In genomic region chr5:28737682-28738081, GRCh38 we compare ENCODE assay signal across 21 cellular contexts.
DNase-seq lines count a peak whose midpoint lies in the region; ATAC-seq, FAIRE-seq and TF ChIP-seq lines count a peak whose summit lies in the region.
"Had no signal": no experiment of that assay in that cellular context is flagged by ENCODE, and none has a peak within 500 bp of the region (broad histone marks: within the 10 kb centered on the region; RNA-seq: fewer than 3 reads in every experiment).

No MANE protein-coding gene starts in this region.

- TF ChIP-seq CTCF in PC-3 (conservative IDR thresholded peaks at IDR 0.05; ENCODE audit: low read depth, low read length) (no peak), K562 (IDR thresholded peaks at IDR 0.05 in 2 of 3, conservative IDR thresholded peaks at IDR 0.05 in 1 of 3; ENCODE audit: insufficient read depth in 2 of 3, low read depth in 1 of 3, low read length in 3 of 3) (no peak)

- peak; percentile 42 to 71 for DNase-seq in NCI-H526 (lab: John Stamatoyannopoulos, UW)
- peak; percentile 35 for DNase-seq in PC-3
- no peak for DNase-seq in K562 (ENCODE audit: extremely low read depth in 1 of 4, low spot score in 3 of 4)
- DNase-seq in Ammon's horn (ENCODE audit: low spot score), result no peak
- no peak for DNase-seq in HuH-7.5 (ENCODE audit: low spot score)
- DNase-seq in D341Med (ENCODE audit: low spot score), result no peak
- DNase-seq: Caco-2; CD4-positive, CD25-positive, alpha-beta regulatory T cell; CD8-positive, alpha-beta T cell; DMS 273 treated with DMSO at 0.1 percent for 48 hours; DMS53; DMS79 treated with DMSO at 0.1 percent for 48 hours; GF-D8; H9 had no signal

- H3K27ac ChIP-seq in PC-3 (ENCODE audit: low read length) (no peak overlapping the region), K562 (ENCODE audit: extremely low read depth, low read depth, low read length) (no peak overlapping the region)
- H3K27ac ChIP-seq: BLaER1, C4-2B had no signal

- BruUV-seq in PC-3 (replicated peaks; lab: Mats Ljungman, UMichigan) (no TSS peak), K562 (replicated peaks; lab: Mats Ljungman, UMichigan) (no TSS peak)

- H3K4me3 ChIP-seq in PC-3 (ENCODE audit: low read length), result no peak overlapping the region
- no peak overlapping the region for H3K4me3 ChIP-seq in K562
- H3K4me3 ChIP-seq: BLaER1, GM23338 had no signal

- H3K9me2 ChIP-seq in PC-3 (replicated peaks; ENCODE audit: low read length), result no peaks in the 10 kb centered on the region

- no peaks in the 10 kb centered on the region for H3F3A ChIP-seq in PC-3 (ENCODE audit: low read length, unreplicated experiment)

- H2AFZ ChIP-seq in PC-3 (ENCODE audit: low read length) (no peak overlapping the region), K562 (ENCODE audit: low read depth, low read length) (no peak overlapping the region)
- H2AFZ ChIP-seq: GM23338 had no signal

- H3K9ac ChIP-seq in PC-3 (ENCODE audit: low read length) (no peak overlapping the region), K562 (ENCODE audit: insufficient read depth in 1 of 2, low read depth in 2 of 2, low read length in 2 of 2) (no peak overlapping the region)
- H3K9ac ChIP-seq: BLaER1 had no signal

- in situ Hi-C loops in K562 (cut with MboI), result no loop called here

- POLR2A ChIA-PET in PC-3 (lab: Charles Lee; ENCODE audit: unreplicated experiment), result no interaction called here
- POLR2A ChIA-PET in K562 (lab: Yijun Ruan, JAX), result no interaction called here

- WGBS in K562 (ENCODE audit: insufficient coverage, low coverage, missing lambda C conversion rate), result 9% methylated on average over 2 of the region's 2 CpGs

- CTCF ChIA-PET in PC-3 (lab: Charles Lee) (no interaction called here), K562 (lab: Yijun Ruan, JAX; ENCODE audit: low intra/inter-chr PET ratio) (no interaction called here)

- no peak for TF ChIP-seq POLR2A in K562 (conservative IDR thresholded peaks at IDR 0.05)

- H3K79me2 ChIP-seq in PC-3 (ENCODE audit: low read length), result no peaks in the 10 kb centered on the region
- no peaks in the 10 kb centered on the region for H3K79me2 ChIP-seq in K562 (ENCODE audit: control insufficient read depth, insufficient read depth, low read length)

- H4K20me1 ChIP-seq in PC-3 (ENCODE audit: low read length), result no peaks in the 10 kb centered on the region
- no peaks in the 10 kb centered on the region for H4K20me1 ChIP-seq in K562 (replicated peaks; ENCODE audit: control insufficient read depth, insufficient read depth, low read length)
- H4K20me1 ChIP-seq: BLaER1 had no signal

- H3K4me2 ChIP-seq in PC-3 (ENCODE audit: low read length) (no peak overlapping the region), K562 (ENCODE audit: insufficient read depth, low read length) (no peak overlapping the region)
- H3K4me2 ChIP-seq: BLaER1, GM23338 had no signal

- peaks cover 24% of the 10 kb centered on the region for H3K4me1 ChIP-seq in PC-3 (ENCODE audit: insufficient read depth, low read length)
- H3K4me1 ChIP-seq in K562 (replicated peaks in 1 of 2; ENCODE audit: control insufficient read depth in 2 of 2, insufficient read depth in 2 of 2, low read length in 2 of 2), result no peaks in the 10 kb centered on the region
- H3K4me1 ChIP-seq: BLaER1, Caco-2 had no signal

- no peaks in the 10 kb centered on the region for H3K27me3 ChIP-seq in PC-3 (ENCODE audit: low read length)
- no peaks in the 10 kb centered on the region for H3K27me3 ChIP-seq in K562 (ENCODE audit: control insufficient read depth in 2 of 2, insufficient read depth in 2 of 2, low read length in 2 of 2)
- H3K27me3 ChIP-seq: BLaER1 had no signal

- no peak for TF ChIP-seq EP300 in K562 (IDR thresholded peaks at IDR 0.05; ENCODE audit: low read length)

- ATAC-seq in PC-3, result peak; percentile 59
- no peak for ATAC-seq in K562
- ATAC-seq: CD8-positive, alpha-beta T cell; GM23338; HCT116 had no signal

- intact Hi-C loops in PC-3 (cut with micrococcal nuclease), result no loop called here
- intact Hi-C loops in K562 (cut with micrococcal nuclease), result no loop called here

- peak; percentile 15 for FAIRE-seq in K562 (lab: Jason Lieb, UNC)
- FAIRE-seq: D721Med, GM12891, GM18507 had no signal

- H3K9me3 ChIP-seq in PC-3 (ENCODE audit: low read length), result no peaks in the 10 kb centered on the region
- H3K9me3 ChIP-seq in K562 (replicated peaks; ENCODE audit: control insufficient read depth, insufficient read depth, low read depth, low read length), result no peaks in the 10 kb centered on the region
- H3K9me3 ChIP-seq: BLaER1, Caco-2 had no signal

- no peaks in the 10 kb centered on the region for H3K36me3 ChIP-seq in PC-3 (ENCODE audit: low read depth, low read length)
- H3K36me3 ChIP-seq in K562 (ENCODE audit: control insufficient read depth, insufficient read depth, low read length), result no peaks in the 10 kb centered on the region
- H3K36me3 ChIP-seq: BLaER1 had no signal

- TF ChIP-seq RAD21 in K562 (CRISPR knock-in tag; conservative IDR thresholded peaks at IDR 0.05 in 1 of 2, IDR thresholded peaks at IDR 0.05 in 1 of 2), result no peak

- no peaks in the 10 kb centered on the region for H3K9me1 ChIP-seq in K562 (ENCODE audit: control insufficient read depth, insufficient read depth, low read length)

TF ChIP-seq in K562, 482 proteins besides CTCF, POLR2A, EP300 and RAD21:
- no peak for TF ChIP-seq SUPT5H (IDR thresholded peaks at IDR 0.05)
- no peak for TF ChIP-seq ZNF23 (CRISPR knock-in tag; IDR thresholded peaks at IDR 0.05)
- no peak for TF ChIP-seq CHD4 (IDR thresholded peaks at IDR 0.05; ENCODE audit: insufficient read depth, insufficient replicate concordance, low read depth, low read length, poor library complexity, severe bottlenecking)
- no peak for TF ChIP-seq MYC (IDR thresholded peaks at IDR 0.05; ENCODE audit: low read depth, low read length)
- TF ChIP-seq MYC (CRISPR knock-in tag; IDR thresholded peaks at IDR 0.05; ENCODE audit: borderline replicate concordance, low read depth), result no peak
- TF ChIP-seq CTCFL (IDR thresholded peaks at IDR 0.05; ENCODE audit: borderline replicate concordance, insufficient read depth, low read depth, low read length, poor library complexity, severe bottlenecking), result no peak
- no peak for TF ChIP-seq GMEB1 (CRISPR knock-in tag; IDR thresholded peaks at IDR 0.05)
- TF ChIP-seq ZBTB12 (CRISPR knock-in tag; IDR thresholded peaks at IDR 0.05), result no peak
- no peak for TF ChIP-seq ZNF354B (CRISPR knock-in tag; IDR thresholded peaks at IDR 0.05)
- no peak for TF ChIP-seq ZNF699 (CRISPR knock-in tag; IDR thresholded peaks at IDR 0.05; ENCODE audit: insufficient replicate concordance)
TF ChIP-seq in K562: peak in this region for 0.

Comparison
In these comparisons a context has a peak if more than half of its experiments do, and no peak if none do; other contexts are left out.
1. DNase-seq: peak in NCI-H526 (2 of 2) and PC-3 (single experiment); none in K562 (0 of 4), Ammon's horn (single experiment), HuH-7.5 (single experiment) and D341Med (single experiment).